Comparison of ENCODE assay signal across 14 cellular contexts in the genomic region with DNA sequence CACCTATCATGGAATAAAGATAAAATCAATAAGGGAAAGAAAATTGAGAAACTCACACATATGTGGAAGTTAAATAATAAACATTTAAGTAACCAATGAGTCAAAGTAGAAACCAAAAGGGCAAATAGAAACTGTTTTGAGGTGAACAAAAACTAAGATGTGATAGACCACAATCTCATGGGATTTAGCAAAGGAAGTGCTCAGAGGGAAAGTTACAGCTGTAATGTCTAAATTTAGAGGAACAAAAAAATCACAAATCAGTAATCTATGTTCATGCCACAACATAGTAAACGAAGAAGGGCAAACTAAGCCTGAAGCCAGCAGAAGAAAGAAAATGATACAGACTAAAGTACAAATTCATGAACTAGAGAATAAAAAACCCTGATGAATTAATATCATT. TPM values are rescaled to one million over a fixed set of nuclear protein-coding genes. Genes with fewer than 3 reads are reported as not detected.
DNase-seq lines count a peak whose midpoint lies in the region; ATAC-seq and TF ChIP-seq lines count a peak whose summit lies in the region.
"Had no signal": no experiment of that assay in that cellular context is flagged by ENCODE, and none has a peak within 500 bp of the region (broad histone marks: within the 10 kb centered on the region; RNA-seq: fewer than 3 reads in every experiment).

No MANE protein-coding gene starts in this region.

- H3K27ac Mint-ChIP-seq in natural killer cell: peak overlapping the region; percentile 19 to 31

- H3K9me3 Mint-ChIP-seq in natural killer cell: no peaks in the 10 kb centered on the region

- ATAC-seq in GM18867 (IDR thresholded peaks at IDR 0.05; ENCODE audit: unreplicated experiment) (peak; percentile 73), GM21529 (IDR thresholded peaks at IDR 0.05; ENCODE audit: unreplicated experiment) (peak; percentile 88), HG03103 (IDR thresholded peaks at IDR 0.05; ENCODE audit: low read depth, unreplicated experiment) (peak; percentile 62), natural killer cell (no peak)

- peak overlapping the region; percentile 29 for H3K4me3 Mint-ChIP-seq in natural killer cell

- H3K36me3 Mint-ChIP-seq in natural killer cell: no peaks in the 10 kb centered on the region

- H3K27me3 Mint-ChIP-seq in natural killer cell (ENCODE audit: low read depth in 2 of 2): peaks cover 9 to 16% of the 10 kb centered on the region in 2 donors

- DNase-seq in natural killer cell: no peak
- DNase-seq in DMS153 (lab: John Stamatoyannopoulos, UW): no peak
- no peak for DNase-seq in occipital lobe (lab: John Stamatoyannopoulos, UW)
- no peak for DNase-seq in NCI-H2107 (lab: John Stamatoyannopoulos, UW)
- DNase-seq: activated T-cell treated with anti-CD3 and anti-CD28 coated beads, Interleukin-2, amount 50 U/mL, for 1 hour; COR-L47; NCI-H146; PC-9; stimulated activated CD4-positive, alpha-beta T cell treated with anti-CD3 and anti-CD28 coated beads, Interleukin-4, amount 100 ng/mL, for 24 hours; T1000 had no signal

- peaks cover 18 to 23% of the 10 kb centered on the region in 2 donors for H3K4me1 Mint-ChIP-seq in natural killer cell

- TF ChIP-seq CTCF in natural killer cell (IDR thresholded peaks at IDR 0.05): no peak

- intact Hi-C loops in natural killer cell (cut with micrococcal nuclease): no loop called here

RNA-seq across cellular contexts. Expression of a gene that starts 16.3 kb away (rescaled TPM):
- not detected for total RNA-seq in natural killer cell
- total RNA-seq in occipital lobe: not detected
- total RNA-seq: PC-9, temporal lobe had no signal

RNA-seq across cellular contexts. Expression of a gene that starts 32.7 kb away (rescaled TPM):
- total RNA-seq in natural killer cell (not detected), occipital lobe (not detected)
- total RNA-seq: PC-9, temporal lobe had no signal

Comparison
In these comparisons a context has a peak if more than half of its experiments do, and no peak if none do; other contexts are left out.
1. ATAC-seq: peak in GM18867 (single experiment), GM21529 (single experiment) and HG03103 (single experiment); none in natural killer cell (0 of 3).